In the genomic region with DNA sequence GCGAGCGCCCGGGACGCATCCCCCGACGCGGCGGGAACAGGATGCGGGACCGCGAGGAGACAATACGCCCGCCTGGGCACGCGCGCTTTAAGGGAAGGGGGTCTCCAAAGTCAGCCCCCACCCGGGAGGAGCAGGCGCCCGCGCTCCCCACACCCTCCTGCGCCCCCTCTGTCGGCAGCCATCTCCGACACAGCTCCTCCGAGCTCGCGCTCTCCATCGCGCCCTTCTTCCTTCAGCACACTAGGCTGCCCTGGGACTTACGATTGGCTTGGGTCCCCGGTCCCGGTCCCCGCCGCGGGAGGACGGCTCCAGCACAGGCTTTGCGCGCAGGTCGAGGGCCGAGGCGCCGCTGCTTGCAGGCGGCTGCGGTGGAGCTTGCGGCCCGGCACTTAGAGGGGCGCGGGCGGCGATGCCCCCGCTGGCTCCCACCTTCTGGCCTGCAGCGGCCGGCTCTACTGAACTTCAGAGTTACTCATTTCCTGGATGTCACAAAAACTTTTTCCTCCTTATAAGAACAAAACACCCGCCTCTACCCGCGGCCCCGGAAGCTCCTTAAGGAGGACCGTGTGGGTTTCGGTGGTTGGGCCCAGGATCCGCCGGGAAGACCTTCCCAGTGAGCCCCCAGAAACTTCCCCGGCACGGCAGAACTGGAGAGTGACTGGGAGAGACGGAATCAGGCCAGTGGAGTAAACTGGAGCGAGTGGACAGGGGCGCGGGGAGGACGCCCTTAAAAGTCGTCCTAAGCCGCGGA, we compare ENCODE assay signal across 8 cellular contexts. TPM values are rescaled to one million over a fixed set of nuclear protein-coding genes. Genes with fewer than 3 reads are reported as not detected.
DNase-seq lines count a peak whose midpoint lies in the region; ATAC-seq, FAIRE-seq and TF ChIP-seq lines count a peak whose summit lies in the region.

A gene with protein sequence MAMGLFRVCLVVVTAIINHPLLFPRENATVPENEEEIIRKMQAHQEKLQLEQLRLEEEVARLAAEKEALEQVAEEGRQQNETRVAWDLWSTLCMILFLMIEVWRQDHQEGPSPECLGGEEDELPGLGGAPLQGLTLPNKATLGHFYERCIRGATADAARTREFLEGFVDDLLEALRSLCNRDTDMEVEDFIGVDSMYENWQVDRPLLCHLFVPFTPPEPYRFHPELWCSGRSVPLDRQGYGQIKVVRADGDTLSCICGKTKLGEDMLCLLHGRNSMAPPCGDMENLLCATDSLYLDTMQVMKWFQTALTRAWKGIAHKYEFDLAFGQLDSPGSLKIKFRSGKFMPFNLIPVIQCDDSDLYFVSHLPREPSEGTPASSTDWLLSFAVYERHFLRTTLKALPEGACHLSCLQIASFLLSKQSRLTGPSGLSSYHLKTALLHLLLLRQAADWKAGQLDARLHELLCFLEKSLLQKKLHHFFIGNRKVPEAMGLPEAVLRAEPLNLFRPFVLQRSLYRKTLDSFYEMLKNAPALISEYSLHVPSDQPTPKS (minus strand): TSS at position 481 of the 751 bp plus-strand sequence. CDS start 22,414 bp downstream, outside the sequence.

- peak; percentile 61 to 88 (median 87) for DNase-seq in CD4-positive, CD25-positive, alpha-beta regulatory T cell
- DNase-seq in SIG-M5 treated with dmso at 0.1 percent for 504 hours (lab: John Stamatoyannopoulos, UW; ENCODE audit: unreplicated experiment) = peak; percentile 83
- DNase-seq in activated gamma-delta T cell treated with anti-CD3 and anti-CD28 coated beads, Interleukin-2, amount 50 U/mL, for 16 hours (ENCODE audit: low read depth) = peak; percentile 62
- peak; percentile 67 to 72 for DNase-seq in frontal cortex (ENCODE audit: low spot score in 2 of 2)
- peak in 39 of 56 donors; percentile 32 to 82 (median 63) for DNase-seq in nucleus accumbens (lab: John Stamatoyannopoulos, UW)
- peak; percentile 76 to 78 for DNase-seq in thyroid gland

- WGBS in thyroid gland, 2 donors = 0 to 1% methylated on average over 36 to 62 of the region's 70 CpGs

- H3K4me1 Mint-ChIP-seq in CD4-positive, CD25-positive, alpha-beta regulatory T cell = peaks cover 19 to 53% (median 37%) of the 10 kb centered on the region in 4 donors

- H3K4me3 Mint-ChIP-seq in CD4-positive, CD25-positive, alpha-beta regulatory T cell = peak within 1 kb of the TSS; percentile 91 to 100 (median 99)

- H3K27ac Mint-ChIP-seq in CD4-positive, CD25-positive, alpha-beta regulatory T cell = peak within 1 kb of the TSS; percentile 96 to 100 (median 100)

- no peaks in the 10 kb centered on the region for H3K9me3 Mint-ChIP-seq in CD4-positive, CD25-positive, alpha-beta regulatory T cell

- TF ChIP-seq POLR2A in thyroid gland (IDR thresholded peaks at IDR 0.05) = peak; percentile 51 to 87

- peaks cover 20% of the 10 kb centered on the region for H3K27me3 Mint-ChIP-seq in CD4-positive, CD25-positive, alpha-beta regulatory T cell

- H3K4me1 ChIP-seq in CD4-positive, CD25-positive, alpha-beta regulatory T cell (ENCODE audit: control insufficient read depth, insufficient read depth, low read length, poor library complexity, severe bottlenecking) = peaks cover 55% of the 10 kb centered on the region
- H3K4me1 ChIP-seq in thyroid gland = peaks cover 50 to 51% of the 10 kb centered on the region in 2 donors

- intact Hi-C loops in thyroid gland (cut with DNase I) = no loop called here

- peaks cover 5% of the 10 kb centered on the region for H3K36me3 ChIP-seq in CD4-positive, CD25-positive, alpha-beta regulatory T cell (ENCODE audit: control insufficient read depth, insufficient read depth, low read length)
- no peaks in the 10 kb centered on the region for H3K36me3 ChIP-seq in thyroid gland

- peak; percentile 81 to 83 for ATAC-seq in CD4-positive, CD25-positive, alpha-beta regulatory T cell (ENCODE audit: low read depth in 2 of 2)
- ATAC-seq in GM19324 (IDR thresholded peaks at IDR 0.05; ENCODE audit: low FRiP score, unreplicated experiment) (peak; percentile 64), HG03457 (IDR thresholded peaks at IDR 0.05; ENCODE audit: unreplicated experiment) (peak; percentile 56)

- H3K27me3 ChIP-seq in CD4-positive, CD25-positive, alpha-beta regulatory T cell (ENCODE audit: control insufficient read depth, insufficient read depth, low read length) = peaks cover 3% of the 10 kb centered on the region
- no peaks in the 10 kb centered on the region for H3K27me3 ChIP-seq in thyroid gland

- no peak for FAIRE-seq in frontal cortex (lab: Jason Lieb, UNC)

- H3K36me3 Mint-ChIP-seq in CD4-positive, CD25-positive, alpha-beta regulatory T cell = peaks cover 3% of the 10 kb centered on the region

- H3K9me3 ChIP-seq in CD4-positive, CD25-positive, alpha-beta regulatory T cell (ENCODE audit: control insufficient read depth in 2 of 2, low read length in 2 of 2) = no peaks in the 10 kb centered on the region
- no peaks in the 10 kb centered on the region for H3K9me3 ChIP-seq in thyroid gland

- H3K4me3 ChIP-seq in CD4-positive, CD25-positive, alpha-beta regulatory T cell (ENCODE audit: low read depth, low read length) = peak within 1 kb of the TSS; percentile 94
- peak within 1 kb of the TSS; percentile 86 to 100 (median 92) for H3K4me3 ChIP-seq in thyroid gland (replicated peaks in 1 of 3)

- peak in 1 of 6 experiments; percentile 5 for TF ChIP-seq CTCF in thyroid gland (IDR thresholded peaks at IDR 0.05)

- H3K27ac ChIP-seq in CD4-positive, CD25-positive, alpha-beta regulatory T cell (ENCODE audit: insufficient read depth, low read length, poor library complexity, severe bottlenecking) = peak within 1 kb of the TSS; percentile 89
- H3K27ac ChIP-seq in thyroid gland = peak within 1 kb of the TSS; percentile 90 to 99 (median 98)

RNA-seq across cellular contexts. Expression of the gene that starts here (rescaled TPM):
- 68.4 TPM for total RNA-seq in CD4-positive, CD25-positive, alpha-beta regulatory T cell
- 10 to 100 TPM; 10.9 to 16.8 (median 12.5) TPM for polyA plus RNA-seq in CD4-positive, CD25-positive, alpha-beta regulatory T cell
- total RNA-seq in frontal cortex = 1.2 TPM
- total RNA-seq in thyroid gland = 10 to 100 TPM; 28.0 to 44.2 (median 29.4) TPM

Comparison
In these comparisons a context has a peak if more than half of its experiments do, and no peak if none do; other contexts are left out.
1. Peak in every context shown above with its lines: DNase-seq, ATAC-seq, H3K4me3 ChIP-seq and H3K27ac ChIP-seq.
2. RNA of the gene that starts here (total RNA-seq): 68.4 TPM in CD4-positive, CD25-positive, alpha-beta regulatory T cell (single experiment) and 28.0 to 44.2 TPM in thyroid gland; 1.2 TPM in frontal cortex (single experiment); every median in the first group is over 10 times any median in the second.